Comparison of ENCODE assay signal across 8 cellular contexts in the genomic region with DNA sequence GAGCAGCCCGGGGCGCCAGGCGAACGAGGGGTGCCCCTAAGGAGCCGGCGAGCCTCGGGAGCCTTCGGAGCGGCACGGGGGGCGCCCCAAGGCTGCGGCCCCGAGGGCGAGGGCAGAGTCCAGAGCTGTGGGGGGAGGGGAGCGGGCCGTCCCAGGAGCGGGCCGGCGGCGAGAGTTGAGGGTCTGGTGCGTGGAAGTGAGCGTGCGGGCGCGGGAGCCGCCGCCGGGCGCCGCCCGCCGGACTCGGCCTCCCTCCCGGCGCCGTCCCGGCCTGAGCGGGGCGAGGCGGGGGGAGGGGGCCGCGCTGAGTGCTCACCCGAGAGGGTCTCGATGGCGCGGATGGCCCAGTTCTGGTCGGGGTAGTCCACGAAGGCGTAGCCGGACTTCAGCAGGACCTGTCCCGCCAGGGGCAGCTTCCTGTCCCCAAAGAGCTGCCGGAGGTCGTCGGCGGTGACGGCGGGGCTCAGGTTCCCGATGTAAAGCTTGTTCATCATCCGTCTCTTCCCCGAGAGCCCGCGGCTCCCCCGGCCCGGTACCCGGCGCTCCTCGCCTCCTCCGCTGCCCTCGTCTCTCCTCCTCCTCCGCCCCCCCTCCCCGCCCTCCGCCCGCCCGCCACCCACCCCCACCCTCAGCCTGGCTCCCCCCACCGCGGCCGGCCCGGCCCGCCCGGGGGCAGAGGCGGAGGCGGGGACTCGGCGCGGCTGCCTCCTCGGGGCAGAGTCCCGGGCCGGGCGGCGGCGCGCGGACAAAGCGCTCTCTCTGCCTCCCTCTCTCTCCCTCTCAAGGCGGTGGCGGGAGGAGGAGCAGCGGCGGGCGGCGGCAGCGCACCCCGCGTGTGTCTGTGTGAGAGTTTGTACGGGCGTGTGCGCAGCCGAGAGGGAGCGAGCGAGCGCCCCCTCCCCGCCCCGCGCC. TPM values are rescaled to one million over a fixed set of nuclear protein-coding genes. Genes with fewer than 3 reads are reported as not detected.
DNase-seq lines count a peak whose midpoint lies in the region; ATAC-seq and TF ChIP-seq lines count a peak whose summit lies in the region.

A gene (minus strand): TSS at position 576 of the 912 bp plus-strand sequence. CDS start 82 bp downstream, at position 494.

- peak; percentile 60 for ATAC-seq in HG03025 (IDR thresholded peaks at IDR 0.05; ENCODE audit: low FRiP score, unreplicated experiment)
- peak; percentile 68 for ATAC-seq in PC-3
- ATAC-seq in foreskin keratinocyte = peak; percentile 80
- ATAC-seq in upper lobe of right lung = peak; percentile 87

- H3K9ac ChIP-seq in PC-3 (ENCODE audit: low read length) (peak within 1 kb of the TSS; percentile 92), neuronal stem cell (ENCODE audit: low read depth, low read length, poor library complexity) (peak within 1 kb of the TSS; percentile 99)

- H3K36me3 ChIP-seq in PC-3 (ENCODE audit: low read depth, low read length) (peaks cover 12% of the 10 kb centered on the region; the same call in 1 of the 2 replicates), neuronal stem cell (replicated peaks in 1 of 2; ENCODE audit: control insufficient read depth in 2 of 2, insufficient read depth in 2 of 2, low read length in 2 of 2) (peaks cover 10 to 27% of the 10 kb centered on the region in 2 donors), upper lobe of right lung (no peaks in the 10 kb centered on the region)

- peaks cover 16% of the 10 kb centered on the region for H3F3A ChIP-seq in PC-3 (ENCODE audit: low read length, unreplicated experiment)

- no peaks in the 10 kb centered on the region for H3K9me2 ChIP-seq in PC-3 (replicated peaks; ENCODE audit: low read length)

- BruUV-seq in PC-3 (replicated peaks; lab: Mats Ljungman, UMichigan) = no TSS peak

- H4K91ac ChIP-seq in neuronal stem cell (ENCODE audit: low read depth, low read length, poor library complexity) = peak within 1 kb of the TSS; percentile 53

- peak within 1 kb of the TSS; percentile 100 for H2BK5ac ChIP-seq in neuronal stem cell (ENCODE audit: low read length)

- H3K27me3 ChIP-seq in PC-3 (ENCODE audit: low read length) = no peaks in the 10 kb centered on the region
- H3K27me3 ChIP-seq in foreskin keratinocyte = no peaks in the 10 kb centered on the region
- H3K27me3 ChIP-seq in neuronal stem cell (ENCODE audit: control insufficient read depth in 3 of 3, insufficient read depth in 3 of 3, low read depth in 1 of 3, low read length in 3 of 3) = no peaks in the 10 kb centered on the region
- H3K27me3 ChIP-seq in upper lobe of right lung = peaks cover 25% of the 10 kb centered on the region

- H4K8ac ChIP-seq in neuronal stem cell (ENCODE audit: low read depth, low read length) = peak within 1 kb of the TSS; percentile 92

- intact Hi-C loops in PC-3 (cut with micrococcal nuclease) (loop anchor here (2.0 to 5.0 kb wide), 4 partner anchors 37 to 162 kb away; no protein-coding TSS in a partner anchor), upper lobe of right lung (cut with DNase I) (no loop called here)

- H2BK15ac ChIP-seq in neuronal stem cell (ENCODE audit: low read length) = peak within 1 kb of the TSS; percentile 86

- H3K4me2 ChIP-seq in PC-3 (ENCODE audit: low read length) (peak within 1 kb of the TSS; percentile 93), neuronal stem cell (ENCODE audit: insufficient read depth, low read length, poor library complexity, severe bottlenecking) (peak within 1 kb of the TSS; percentile 80)

- POLR2A ChIA-PET in PC-3 (lab: Charles Lee; ENCODE audit: unreplicated experiment) = interaction anchor here (0.6 kb wide), 2 partner anchors 17 to 56 kb away, joined by 5 to 20 read pairs; no protein-coding TSS in a partner anchor

- H3K18ac ChIP-seq in neuronal stem cell (ENCODE audit: low read length) = peak within 1 kb of the TSS; percentile 100

- H3K27ac ChIP-seq in PC-3 (ENCODE audit: low read length) (peak within 1 kb of the TSS; percentile 83), foreskin keratinocyte (peak within 1 kb of the TSS; percentile 80), neuronal stem cell (replicated peaks; ENCODE audit: low read length) (peak within 1 kb of the TSS; percentile 98), upper lobe of right lung (peak within 1 kb of the TSS; percentile 74)

- peaks cover 13% of the 10 kb centered on the region for H4K20me1 ChIP-seq in PC-3 (ENCODE audit: low read length)

- H2BK12ac ChIP-seq in neuronal stem cell (ENCODE audit: low read length) = peak within 1 kb of the TSS; percentile 73

- peak within 1 kb of the TSS; percentile 95 for H3K4ac ChIP-seq in neuronal stem cell (ENCODE audit: low read length)

- H3K23ac ChIP-seq in neuronal stem cell (ENCODE audit: low read depth, low read length, poor library complexity) = peak within 1 kb of the TSS; percentile 97

- H3K14ac ChIP-seq in neuronal stem cell (ENCODE audit: low read length) = peak within 1 kb of the TSS; percentile 99

- no peak for TF ChIP-seq CTCF in PC-3 (conservative IDR thresholded peaks at IDR 0.05; ENCODE audit: low read depth, low read length)
- peak; percentile 16 for TF ChIP-seq CTCF in foreskin keratinocyte (conservative IDR thresholded peaks at IDR 0.05)
- TF ChIP-seq CTCF in upper lobe of right lung (IDR thresholded peaks at IDR 0.05) = no peak

- H3K9me3 ChIP-seq in PC-3 (ENCODE audit: low read length) = no peaks in the 10 kb centered on the region
- peaks cover 11 to 23% of the 10 kb centered on the region in 2 donors for H3K9me3 ChIP-seq in neuronal stem cell (replicated peaks in 1 of 2; ENCODE audit: control insufficient read depth in 2 of 2, insufficient read depth in 1 of 2, low read depth in 1 of 2, low read length in 2 of 2)
- H3K9me3 ChIP-seq in upper lobe of right lung = no peaks in the 10 kb centered on the region

- DNase-seq in NCI-H2227 (lab: John Stamatoyannopoulos, UW; ENCODE audit: unreplicated experiment) (peak; percentile 62), NCI-H2227 treated with DMSO at 0.1 percent for 48 hours (lab: John Stamatoyannopoulos, UW) (no peak), PC-3 (peak; percentile 81), activated gamma-delta T cell treated with Interleukin-2 at 50 U/mL for 16 hours (peak; percentile 26), foreskin keratinocyte (peak in 1 of 2 donors; percentile 67), neuronal stem cell (ENCODE audit: low spot score) (peak; percentile 87), upper lobe of right lung (peak; percentile 86)

- H3K4me1 ChIP-seq in PC-3 (ENCODE audit: insufficient read depth, low read length) (peaks cover 29% of the 10 kb centered on the region), foreskin keratinocyte (peaks cover 10% of the 10 kb centered on the region), neuronal stem cell (ENCODE audit: control insufficient read depth in 2 of 2, insufficient read depth in 1 of 2, low read depth in 1 of 2, low read length in 2 of 2) (peaks cover 2 to 13% of the 10 kb centered on the region in 2 donors), upper lobe of right lung (peaks cover 19% of the 10 kb centered on the region)

- CTCF ChIA-PET in PC-3 (lab: Charles Lee) = interaction anchor here (1.6 kb wide), 1 partner anchor 91 kb away, joined by 6 read pairs; no protein-coding TSS in a partner anchor

- peak within 1 kb of the TSS; percentile 98 for H2AK5ac ChIP-seq in neuronal stem cell (ENCODE audit: low read depth, low read length)

- H3K79me1 ChIP-seq in neuronal stem cell (ENCODE audit: low read depth, low read length) = peaks cover 4% of the 10 kb centered on the region

- WGBS in neuronal stem cell (ENCODE audit: extremely low coverage in 2 of 2, insufficient read length in 2 of 2, insufficient replicate concordance in 1 of 2), 2 donors = no CpG with 5 or more reads among the region's 113 CpGs

- H2BK120ac ChIP-seq in neuronal stem cell (ENCODE audit: low read depth, low read length) = peak within 1 kb of the TSS; percentile 87

- peaks cover 73% of the 10 kb centered on the region for H3K79me2 ChIP-seq in PC-3 (ENCODE audit: low read length)

- H2AFZ ChIP-seq in PC-3 (ENCODE audit: low read length) = peak within 1 kb of the TSS; percentile 55
- H2AFZ ChIP-seq in neuronal stem cell (ENCODE audit: low read length) = peak within 1 kb of the TSS; percentile 91

- H3K4me3 ChIP-seq in PC-3 (ENCODE audit: low read length) = peak within 1 kb of the TSS; percentile 85
- H3K4me3 ChIP-seq in neuronal stem cell (ENCODE audit: low read length in 2 of 2) = peak within 1 kb of the TSS; percentile 72 to 99
- H3K4me3 ChIP-seq in upper lobe of right lung = peak within 1 kb of the TSS; percentile 77

RNA-seq across cellular contexts. Expression of the gene that starts here (rescaled TPM):
- total RNA-seq in PC-3 (2014; rRNA removed) = 81.2 and 105 TPM in 2 replicates
- 149 and 165 TPM in 2 replicates for total RNA-seq in foreskin keratinocyte
- 43.6 and 53.1 TPM in 2 replicates for polyA plus RNA-seq in foreskin keratinocyte
- polyA plus RNA-seq in neuronal stem cell (2013, experiment 1 of 2) = 240 TPM
- 247 TPM for polyA plus RNA-seq in neuronal stem cell (2013, experiment 2 of 2)
- total RNA-seq in upper lobe of right lung = 17.4 TPM
